ENCODE assay signal across 8 cellular contexts in genomic region chr11:45917286-45917622, GRCh38. TPM values are rescaled to one million over a fixed set of nuclear protein-coding genes. Genes with fewer than 3 reads are reported as not detected.
A peak's percentile ranks its signal among the peaks of the same experiment; 100 is the strongest.
DNase-seq lines count a peak whose midpoint lies in the region; ATAC-seq and TF ChIP-seq lines count a peak whose summit lies in the region.

No MANE protein-coding gene starts in this region.

- peak overlapping the region; percentile 72 to 88 for H3K4me3 ChIP-seq in testis

- H3K4me3 Mint-ChIP-seq in activated T-helper 17 cell treated with anti-CD3 and anti-CD28 coated beads, Interleukin-2, amount 50 U/mL, for 72 hours = peak overlapping the region; percentile 98
- H3K4me3 Mint-ChIP-seq in immature natural killer cell = peak overlapping the region; percentile 89 to 97 (median 94)

- H3K9me3 Mint-ChIP-seq in activated T-helper 17 cell treated with anti-CD3 and anti-CD28 coated beads, Interleukin-2, amount 50 U/mL, for 72 hours = no peaks in the 10 kb centered on the region
- no peaks in the 10 kb centered on the region for H3K9me3 Mint-ChIP-seq in immature natural killer cell

- H3K9me3 ChIP-seq in testis = no peaks in the 10 kb centered on the region

- ATAC-seq in activated T-helper 17 cell treated with anti-CD3 and anti-CD28 coated beads, Interleukin-2, amount 50 U/mL, for 72 hours (replicated peaks) = peak; percentile 0
- ATAC-seq in GM18858 (IDR thresholded peaks at IDR 0.05; ENCODE audit: unreplicated experiment) = no peak

- no peaks in the 10 kb centered on the region for H3K27me3 ChIP-seq in testis

- no peak for TF ChIP-seq POLR2A in testis (IDR thresholded peaks at IDR 0.05)

- intact Hi-C loops in testis (cut with DNase I; ENCODE audit: low total_unique reads) = no loop called here

- peaks cover 10% of the 10 kb centered on the region for H3K4me1 Mint-ChIP-seq in activated T-helper 17 cell treated with anti-CD3 and anti-CD28 coated beads, Interleukin-2, amount 50 U/mL, for 72 hours
- H3K4me1 Mint-ChIP-seq in immature natural killer cell = peaks cover 46 to 47% of the 10 kb centered on the region in 2 donors

- no peaks in the 10 kb centered on the region for H3K27me3 Mint-ChIP-seq in activated T-helper 17 cell treated with anti-CD3 and anti-CD28 coated beads, Interleukin-2, amount 50 U/mL, for 72 hours
- peaks cover 4 to 15% (median 9%) of the 10 kb centered on the region in 3 donors for H3K27me3 Mint-ChIP-seq in immature natural killer cell (ENCODE audit: low read depth in 3 of 3)

- H3K36me3 ChIP-seq in testis (ENCODE audit: low read depth, missing control alignments) = no peaks in the 10 kb centered on the region

- peak overlapping the region; percentile 69 to 85 for H3K27ac ChIP-seq in testis

- TF ChIP-seq CTCF in testis (IDR thresholded peaks at IDR 0.05) = no peak

- 3 to 4% methylated on average over 15 to 16 of the region's 16 CpGs for WGBS in testis, 2 donors

- peak; percentile 30 for DNase-seq in stimulated activated CD4-positive, alpha-beta T cell treated with anti-CD3 and anti-CD28 coated beads, Interleukin-4, amount 100 ng/mL, for 24 hours
- no peak for DNase-seq in stimulated activated CD4-positive, alpha-beta T cell treated with anti-CD3 and anti-CD28 coated beads, Interleukin-15, amount 100 ng/mL, for 24 hours
- DNase-seq in immature natural killer cell = no peak
- DNase-seq in testis = no peak
- no peak for DNase-seq in NCI-H187 (lab: John Stamatoyannopoulos, UW)
- no peak for DNase-seq in HPDE6-E6E7 (ENCODE audit: extremely low spot score)

- peaks cover 19% of the 10 kb centered on the region for H3K4me1 ChIP-seq in testis

- peaks cover 44% of the 10 kb centered on the region for H3K36me3 Mint-ChIP-seq in activated T-helper 17 cell treated with anti-CD3 and anti-CD28 coated beads, Interleukin-2, amount 50 U/mL, for 72 hours (ENCODE audit: low read depth)
- H3K36me3 Mint-ChIP-seq in immature natural killer cell = no peaks in the 10 kb centered on the region

- H3K27ac Mint-ChIP-seq in activated T-helper 17 cell treated with anti-CD3 and anti-CD28 coated beads, Interleukin-2, amount 50 U/mL, for 72 hours = peak overlapping the region; percentile 94
- peak overlapping the region; percentile 89 to 99 (median 96) for H3K27ac Mint-ChIP-seq in immature natural killer cell

RNA-seq across cellular contexts. Expression of gene PEX16, which starts 0.4 kb away (rescaled TPM):
- 10 to 100 TPM; 27.9 to 45.4 TPM for total RNA-seq in activated T-helper 17 cell treated with anti-CD3 and anti-CD28 coated beads, Interleukin-2, amount 50 U/mL, for 72 hours
- polyA plus RNA-seq in immature natural killer cell (10 to 100 TPM; 51.0 to 69.9 (median 51.2) TPM), testis (ENCODE audit: insufficient read depth, low read depth, low replicate concordance) (41.4 TPM)
- 10 to 100 TPM; 40.2 to 42.0 TPM for total RNA-seq in testis

RNA-seq across cellular contexts. Expression of gene LARGE2, which starts 5.2 kb away (rescaled TPM):
- 1 to 10 TPM in 1 of 2 donors, under 1 TPM in 1; 0.80 to 1.8 TPM for total RNA-seq in activated T-helper 17 cell treated with anti-CD3 and anti-CD28 coated beads, Interleukin-2, amount 50 U/mL, for 72 hours
- polyA plus RNA-seq in immature natural killer cell (under 1 TPM in 1 of 3 donors, not detected in 2; 0.96 TPM), testis (ENCODE audit: insufficient read depth, low read depth, low replicate concordance) (4.7 TPM)
- total RNA-seq in testis = 1 to 10 TPM; 2.1 to 3.4 TPM

RNA-seq across cellular contexts. Expression of gene FREY1, which starts 10.2 kb away (rescaled TPM):
- 1 to 10 TPM; 1.8 to 2.7 TPM for total RNA-seq in activated T-helper 17 cell treated with anti-CD3 and anti-CD28 coated beads, Interleukin-2, amount 50 U/mL, for 72 hours
- polyA plus RNA-seq in immature natural killer cell (not detected), testis (ENCODE audit: insufficient read depth, low read depth, low replicate concordance) (59.2 TPM)
- total RNA-seq in testis = 10 to 100 TPM; 19.2 to 22.7 TPM

RNA-seq across cellular contexts. Expression of gene MAPK8IP1, which starts 31.8 kb away (rescaled TPM):
- under 1 TPM; 0.65 to 0.93 TPM for total RNA-seq in activated T-helper 17 cell treated with anti-CD3 and anti-CD28 coated beads, Interleukin-2, amount 50 U/mL, for 72 hours
- under 1 TPM in 2 of 3 donors, not detected in 1; 0.08 to 0.09 TPM for polyA plus RNA-seq in immature natural killer cell
- 10 to 100 TPM; 54.5 to 57.5 TPM for total RNA-seq in testis
- 62.9 TPM for polyA plus RNA-seq in testis (ENCODE audit: insufficient read depth, low read depth, low replicate concordance)

Comparison
In these comparisons a context has a peak if more than half of its experiments do, and no peak if none do; other contexts are left out.
1. RNA of gene FREY1, which starts 10.2 kb away (total RNA-seq): 19.2 to 22.7 TPM in testis; 1.8 to 2.7 TPM in activated T-helper 17 cell treated with anti-CD3 and anti-CD28 coated beads, Interleukin-2, amount 50 U/mL, for 72 hours; every median in the first group is over 4 times any median in the second.